9 cellular contexts compared by ENCODE assay signal in the genomic region with DNA sequence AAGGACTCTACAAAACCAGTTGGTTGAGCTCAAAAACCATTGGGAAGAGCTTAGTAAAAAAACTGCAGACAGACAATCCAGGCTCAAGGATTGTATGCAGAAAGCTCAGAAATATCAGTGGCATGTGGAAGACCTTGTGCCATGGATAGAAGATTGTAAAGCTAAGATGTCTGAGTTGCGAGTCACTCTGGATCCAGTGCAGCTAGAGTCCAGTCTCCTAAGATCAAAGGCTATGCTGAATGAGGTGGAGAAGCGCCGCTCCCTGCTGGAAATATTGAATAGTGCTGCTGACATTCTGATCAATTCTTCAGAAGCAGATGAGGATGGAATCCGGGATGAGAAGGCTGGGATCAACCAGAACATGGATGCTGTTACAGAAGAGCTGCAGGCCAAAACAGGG.
DNase-seq lines count a peak whose midpoint lies in the region; ATAC-seq and TF ChIP-seq lines count a peak whose summit lies in the region.
"Had no signal": no experiment of that assay in that cellular context is flagged by ENCODE, and none has a peak within 500 bp of the region (broad histone marks: within the 10 kb centered on the region; RNA-seq: fewer than 3 reads in every experiment).

No MANE protein-coding gene starts in this region.

- H3K4me1 Mint-ChIP-seq in activated T-cell treated with anti-CD3 and anti-CD28 coated beads, Interleukin-2, amount 50 U/mL, for 24 hours (ENCODE audit: low read depth) = peaks cover 22% of the 10 kb centered on the region
- peaks cover 14% of the 10 kb centered on the region for H3K4me1 Mint-ChIP-seq in activated naive CD8-positive, alpha-beta T cell treated with anti-CD3 and anti-CD28 coated beads for 36 hours

- ATAC-seq in GM21528 (IDR thresholded peaks at IDR 0.05; ENCODE audit: low FRiP score, unreplicated experiment) (no peak), HG02678 (IDR thresholded peaks at IDR 0.05; ENCODE audit: unreplicated experiment) (no peak)

- no peak overlapping the region for H3K4me3 Mint-ChIP-seq in activated T-cell treated with anti-CD3 and anti-CD28 coated beads, Interleukin-2, amount 50 U/mL, for 24 hours
- H3K4me3 Mint-ChIP-seq in activated naive CD8-positive, alpha-beta T cell treated with anti-CD3 and anti-CD28 coated beads for 36 hours = no peak overlapping the region

- no peak overlapping the region for H3K4me3 ChIP-seq in fibroblast of villous mesenchyme (ENCODE audit: low read depth, low read length)
- H3K4me3 ChIP-seq: Peyer's patch had no signal

- H3K27ac Mint-ChIP-seq in activated T-cell treated with anti-CD3 and anti-CD28 coated beads, Interleukin-2, amount 50 U/mL, for 24 hours = peak overlapping the region; percentile 30
- H3K27ac Mint-ChIP-seq in activated naive CD8-positive, alpha-beta T cell treated with anti-CD3 and anti-CD28 coated beads for 36 hours = no peak overlapping the region

- no peaks in the 10 kb centered on the region for H3K27me3 Mint-ChIP-seq in activated T-cell treated with anti-CD3 and anti-CD28 coated beads, Interleukin-2, amount 50 U/mL, for 24 hours
- no peaks in the 10 kb centered on the region for H3K27me3 Mint-ChIP-seq in activated naive CD8-positive, alpha-beta T cell treated with anti-CD3 and anti-CD28 coated beads for 36 hours

- H3K36me3 Mint-ChIP-seq in activated T-cell treated with anti-CD3 and anti-CD28 coated beads, Interleukin-2, amount 50 U/mL, for 24 hours (ENCODE audit: low read depth) = peaks cover 92% of the 10 kb centered on the region
- H3K36me3 Mint-ChIP-seq in activated naive CD8-positive, alpha-beta T cell treated with anti-CD3 and anti-CD28 coated beads for 36 hours = peaks cover 25% of the 10 kb centered on the region

- no peaks in the 10 kb centered on the region for H3K9me3 Mint-ChIP-seq in activated T-cell treated with anti-CD3 and anti-CD28 coated beads, Interleukin-2, amount 50 U/mL, for 24 hours
- H3K9me3 Mint-ChIP-seq in activated naive CD8-positive, alpha-beta T cell treated with anti-CD3 and anti-CD28 coated beads for 36 hours = no peaks in the 10 kb centered on the region

- TF ChIP-seq CTCF in fibroblast of villous mesenchyme (IDR thresholded peaks at IDR 0.05; ENCODE audit: insufficient read depth, low read depth, low read length) = peak; percentile 43

- DNase-seq in activated T-cell treated with anti-CD3 and anti-CD28 coated beads, Interleukin-2, amount 50 U/mL, for 24 hours = no peak
- no peak for DNase-seq in activated T-cell treated with anti-CD3 and anti-CD28 coated beads, Interleukin-2, amount 50 U/mL, for 48 hours
- DNase-seq in SW 1271 (lab: John Stamatoyannopoulos, UW) = peak; percentile 61 to 82
- DNase-seq in fibroblast of villous mesenchyme (ENCODE audit: low read depth) = peak; percentile 82
- peak; percentile 65 for DNase-seq in stromal cell of bone marrow (ENCODE audit: low read depth)
- DNase-seq in activated naive CD8-positive, alpha-beta T cell treated with anti-CD3 and anti-CD28 coated beads for 36 hours = no peak
- DNase-seq: Peyer's patch had no signal

Comparison
In these comparisons a context has a peak if more than half of its experiments do, and no peak if none do; other contexts are left out.
1. DNase-seq: peak in SW 1271 (2 of 2), fibroblast of villous mesenchyme (single experiment) and stromal cell of bone marrow (single experiment); none in activated T-cell treated with anti-CD3 and anti-CD28 coated beads, Interleukin-2, amount 50 U/mL, for 24 hours (single experiment), activated T-cell treated with anti-CD3 and anti-CD28 coated beads, Interleukin-2, amount 50 U/mL, for 48 hours (0 of 2) and activated naive CD8-positive, alpha-beta T cell treated with anti-CD3 and anti-CD28 coated beads for 36 hours (single experiment).